Comparison of ENCODE assay signal across 1 cellular context in the genomic region with DNA sequence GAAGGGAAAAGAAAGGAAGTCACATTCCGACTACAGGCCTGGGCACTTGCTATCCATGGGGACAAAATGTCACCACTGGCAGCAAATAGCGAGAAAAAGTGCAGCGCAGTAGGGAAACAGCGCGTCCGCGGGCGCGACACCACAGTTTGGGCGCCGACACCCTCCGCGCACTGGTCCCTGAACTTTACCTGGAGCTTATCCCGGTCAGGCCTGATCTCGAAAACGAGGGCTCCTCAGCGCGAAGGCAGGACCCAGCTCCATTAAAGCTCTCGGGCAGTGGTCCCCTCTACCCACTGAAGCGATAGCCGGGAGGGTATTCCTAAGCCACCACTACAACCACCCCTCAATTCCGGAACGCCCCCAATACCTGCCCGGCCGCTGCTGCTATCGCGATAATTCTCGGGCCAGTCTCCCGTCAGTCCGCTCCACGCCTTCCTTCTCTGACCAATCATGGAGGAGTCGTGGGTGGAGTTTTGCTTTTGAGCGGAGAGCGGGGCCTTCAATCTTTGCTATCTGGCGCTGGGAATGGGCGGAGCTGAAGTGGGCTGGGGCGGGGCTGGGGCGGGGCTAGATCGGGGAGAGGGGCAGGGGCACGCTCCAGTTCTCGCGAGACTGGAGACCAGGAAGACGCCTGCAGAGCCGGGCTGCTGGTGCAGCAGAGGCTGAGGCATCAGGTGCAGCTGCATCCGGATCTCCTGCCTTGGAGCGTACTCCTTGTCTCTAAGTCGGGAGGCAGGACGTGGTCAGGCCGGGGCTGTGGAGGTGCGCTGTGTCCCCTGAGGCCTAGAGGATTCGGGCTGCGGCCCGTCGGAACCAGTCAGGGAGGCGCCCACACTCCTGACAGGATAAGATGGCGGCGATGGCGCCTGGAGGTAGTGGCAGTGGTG.
TF ChIP-seq lines count a peak whose summit lies in the region.

A gene with protein sequence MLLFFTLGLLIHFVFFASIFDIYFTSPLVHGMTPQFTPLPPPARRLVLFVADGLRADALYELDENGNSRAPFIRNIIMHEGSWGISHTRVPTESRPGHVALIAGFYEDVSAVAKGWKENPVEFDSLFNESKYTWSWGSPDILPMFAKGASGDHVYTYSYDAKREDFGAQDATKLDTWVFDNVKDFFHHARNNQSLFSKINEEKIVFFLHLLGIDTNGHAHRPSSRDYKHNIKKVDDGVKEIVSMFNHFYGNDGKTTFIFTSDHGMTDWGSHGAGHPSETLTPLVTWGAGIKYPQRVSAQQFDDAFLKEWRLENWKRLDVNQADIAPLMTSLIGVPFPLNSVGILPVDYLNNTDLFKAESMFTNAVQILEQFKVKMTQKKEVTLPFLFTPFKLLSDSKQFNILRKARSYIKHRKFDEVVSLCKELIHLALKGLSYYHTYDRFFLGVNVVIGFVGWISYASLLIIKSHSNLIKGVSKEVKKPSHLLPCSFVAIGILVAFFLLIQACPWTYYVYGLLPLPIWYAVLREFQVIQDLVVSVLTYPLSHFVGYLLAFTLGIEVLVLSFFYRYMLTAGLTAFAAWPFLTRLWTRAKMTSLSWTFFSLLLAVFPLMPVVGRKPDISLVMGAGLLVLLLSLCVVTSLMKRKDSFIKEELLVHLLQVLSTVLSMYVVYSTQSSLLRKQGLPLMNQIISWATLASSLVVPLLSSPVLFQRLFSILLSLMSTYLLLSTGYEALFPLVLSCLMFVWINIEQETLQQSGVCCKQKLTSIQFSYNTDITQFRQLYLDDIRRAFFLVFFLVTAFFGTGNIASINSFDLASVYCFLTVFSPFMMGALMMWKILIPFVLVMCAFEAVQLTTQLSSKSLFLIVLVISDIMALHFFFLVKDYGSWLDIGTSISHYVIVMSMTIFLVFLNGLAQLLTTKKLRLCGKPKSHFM (minus strand): TSS at position 401 of the 887 bp plus-strand sequence. CDS start 25,703 bp downstream, outside the sequence.
A gene with protein sequence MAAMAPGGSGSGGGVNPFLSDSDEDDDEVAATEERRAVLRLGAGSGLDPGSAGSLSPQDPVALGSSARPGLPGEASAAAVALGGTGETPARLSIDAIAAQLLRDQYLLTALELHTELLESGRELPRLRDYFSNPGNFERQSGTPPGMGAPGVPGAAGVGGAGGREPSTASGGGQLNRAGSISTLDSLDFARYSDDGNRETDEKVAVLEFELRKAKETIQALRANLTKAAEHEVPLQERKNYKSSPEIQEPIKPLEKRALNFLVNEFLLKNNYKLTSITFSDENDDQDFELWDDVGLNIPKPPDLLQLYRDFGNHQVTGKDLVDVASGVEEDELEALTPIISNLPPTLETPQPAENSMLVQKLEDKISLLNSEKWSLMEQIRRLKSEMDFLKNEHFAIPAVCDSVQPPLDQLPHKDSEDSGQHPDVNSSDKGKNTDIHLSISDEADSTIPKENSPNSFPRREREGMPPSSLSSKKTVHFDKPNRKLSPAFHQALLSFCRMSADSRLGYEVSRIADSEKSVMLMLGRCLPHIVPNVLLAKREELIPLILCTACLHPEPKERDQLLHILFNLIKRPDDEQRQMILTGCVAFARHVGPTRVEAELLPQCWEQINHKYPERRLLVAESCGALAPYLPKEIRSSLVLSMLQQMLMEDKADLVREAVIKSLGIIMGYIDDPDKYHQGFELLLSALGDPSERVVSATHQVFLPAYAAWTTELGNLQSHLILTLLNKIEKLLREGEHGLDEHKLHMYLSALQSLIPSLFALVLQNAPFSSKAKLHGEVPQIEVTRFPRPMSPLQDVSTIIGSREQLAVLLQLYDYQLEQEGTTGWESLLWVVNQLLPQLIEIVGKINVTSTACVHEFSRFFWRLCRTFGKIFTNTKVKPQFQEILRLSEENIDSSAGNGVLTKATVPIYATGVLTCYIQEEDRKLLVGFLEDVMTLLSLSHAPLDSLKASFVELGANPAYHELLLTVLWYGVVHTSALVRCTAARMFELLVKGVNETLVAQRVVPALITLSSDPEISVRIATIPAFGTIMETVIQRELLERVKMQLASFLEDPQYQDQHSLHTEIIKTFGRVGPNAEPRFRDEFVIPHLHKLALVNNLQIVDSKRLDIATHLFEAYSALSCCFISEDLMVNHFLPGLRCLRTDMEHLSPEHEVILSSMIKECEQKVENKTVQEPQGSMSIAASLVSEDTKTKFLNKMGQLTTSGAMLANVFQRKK (plus strand): TSS at position 600 of the 887 bp plus-strand sequence. CDS start 251 bp downstream, at position 851.

TF ChIP-seq in K562, 482 proteins besides CTCF, POLR2A, EP300 and RAD21 (continued from another document and continues in another):
- TF ChIP-seq, protein P1, sequence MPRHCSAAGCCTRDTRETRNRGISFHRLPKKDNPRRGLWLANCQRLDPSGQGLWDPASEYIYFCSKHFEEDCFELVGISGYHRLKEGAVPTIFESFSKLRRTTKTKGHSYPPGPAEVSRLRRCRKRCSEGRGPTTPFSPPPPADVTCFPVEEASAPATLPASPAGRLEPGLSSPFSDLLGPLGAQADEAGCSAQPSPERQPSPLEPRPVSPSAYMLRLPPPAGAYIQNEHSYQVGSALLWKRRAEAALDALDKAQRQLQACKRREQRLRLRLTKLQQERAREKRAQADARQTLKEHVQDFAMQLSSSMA (CRISPR knock-in tag; IDR thresholded peaks at IDR 0.05): no peak
- 0 out of 2 replicates have a peak, but pooled peaks have one; percentile 24 for TF ChIP-seq PML (IDR thresholded peaks at IDR 0.05; ENCODE audit: low read length)
- TF ChIP-seq WHSC1 (IDR thresholded peaks at IDR 0.05; ENCODE audit: low read length): no peak
- TF ChIP-seq HDAC2 (IDR thresholded peaks at IDR 0.05): 0 out of 2 replicates have a peak, but pooled peaks have one; percentile 28
- TF ChIP-seq PHF20 (IDR thresholded peaks at IDR 0.05; ENCODE audit: partially characterized antibody): peak; percentile 65
- TF ChIP-seq HNRNPH1 (optimal IDR thresholded peaks at IDR 0.05; ENCODE audit: low read depth, low read length): no peak
- 0 out of 4 replicates have a peak, but pooled peaks have one; percentile 13 to 42 for TF ChIP-seq SIN3A (IDR thresholded peaks at IDR 0.05; ENCODE audit: borderline replicate concordance in 2 of 2, control insufficient read depth in 1 of 2, low read depth in 2 of 2, low read length in 2 of 2)
- TF ChIP-seq, protein P2, sequence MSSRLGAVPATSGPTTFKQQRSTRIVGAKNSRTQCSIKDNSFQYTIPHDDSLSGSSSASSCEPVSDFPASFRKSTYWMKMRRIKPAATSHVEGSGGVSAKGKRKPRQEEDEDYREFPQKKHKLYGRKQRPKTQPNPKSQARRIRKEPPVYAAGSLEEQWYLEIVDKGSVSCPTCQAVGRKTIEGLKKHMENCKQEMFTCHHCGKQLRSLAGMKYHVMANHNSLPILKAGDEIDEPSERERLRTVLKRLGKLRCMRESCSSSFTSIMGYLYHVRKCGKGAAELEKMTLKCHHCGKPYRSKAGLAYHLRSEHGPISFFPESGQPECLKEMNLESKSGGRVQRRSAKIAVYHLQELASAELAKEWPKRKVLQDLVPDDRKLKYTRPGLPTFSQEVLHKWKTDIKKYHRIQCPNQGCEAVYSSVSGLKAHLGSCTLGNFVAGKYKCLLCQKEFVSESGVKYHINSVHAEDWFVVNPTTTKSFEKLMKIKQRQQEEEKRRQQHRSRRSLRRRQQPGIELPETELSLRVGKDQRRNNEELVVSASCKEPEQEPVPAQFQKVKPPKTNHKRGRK (tag; IDR thresholded peaks at IDR 0.05): no peak
- no peak for TF ChIP-seq ZNF445 (CRISPR knock-in tag; IDR thresholded peaks at IDR 0.05; ENCODE audit: low read depth)
- peak; percentile 65 for TF ChIP-seq SP2 (IDR thresholded peaks at IDR 0.05; ENCODE audit: extremely low read depth, low read depth, low read length, poor library complexity, severe bottlenecking)
- TF ChIP-seq, protein P3, sequence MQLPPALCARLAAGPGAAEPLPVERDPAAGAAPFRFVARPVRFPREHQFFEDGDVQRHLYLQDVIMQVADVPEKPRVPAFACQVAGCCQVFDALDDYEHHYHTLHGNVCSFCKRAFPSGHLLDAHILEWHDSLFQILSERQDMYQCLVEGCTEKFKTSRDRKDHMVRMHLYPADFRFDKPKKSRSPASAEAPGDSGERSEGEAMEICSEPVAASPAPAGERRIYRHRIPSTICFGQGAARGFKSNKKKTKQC (CRISPR knock-in tag; IDR thresholded peaks at IDR 0.05): peak; percentile 69; the same call in 1 of the 2 replicates
- peak; percentile 83 for TF ChIP-seq ASH1L (IDR thresholded peaks at IDR 0.05; ENCODE audit: borderline replicate concordance, low read depth, partially characterized antibody)
- TF ChIP-seq, protein P4, sequence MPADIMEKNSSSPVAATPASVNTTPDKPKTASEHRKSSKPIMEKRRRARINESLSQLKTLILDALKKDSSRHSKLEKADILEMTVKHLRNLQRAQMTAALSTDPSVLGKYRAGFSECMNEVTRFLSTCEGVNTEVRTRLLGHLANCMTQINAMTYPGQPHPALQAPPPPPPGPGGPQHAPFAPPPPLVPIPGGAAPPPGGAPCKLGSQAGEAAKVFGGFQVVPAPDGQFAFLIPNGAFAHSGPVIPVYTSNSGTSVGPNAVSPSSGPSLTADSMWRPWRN (IDR thresholded peaks at IDR 0.05; ENCODE audit: low read depth): no peak
- TF ChIP-seq PHF8 (IDR thresholded peaks at IDR 0.05; ENCODE audit: borderline replicate concordance, low read length): peak; percentile 79; the same call in 1 of the 2 replicates
- TF ChIP-seq, protein P5, sequence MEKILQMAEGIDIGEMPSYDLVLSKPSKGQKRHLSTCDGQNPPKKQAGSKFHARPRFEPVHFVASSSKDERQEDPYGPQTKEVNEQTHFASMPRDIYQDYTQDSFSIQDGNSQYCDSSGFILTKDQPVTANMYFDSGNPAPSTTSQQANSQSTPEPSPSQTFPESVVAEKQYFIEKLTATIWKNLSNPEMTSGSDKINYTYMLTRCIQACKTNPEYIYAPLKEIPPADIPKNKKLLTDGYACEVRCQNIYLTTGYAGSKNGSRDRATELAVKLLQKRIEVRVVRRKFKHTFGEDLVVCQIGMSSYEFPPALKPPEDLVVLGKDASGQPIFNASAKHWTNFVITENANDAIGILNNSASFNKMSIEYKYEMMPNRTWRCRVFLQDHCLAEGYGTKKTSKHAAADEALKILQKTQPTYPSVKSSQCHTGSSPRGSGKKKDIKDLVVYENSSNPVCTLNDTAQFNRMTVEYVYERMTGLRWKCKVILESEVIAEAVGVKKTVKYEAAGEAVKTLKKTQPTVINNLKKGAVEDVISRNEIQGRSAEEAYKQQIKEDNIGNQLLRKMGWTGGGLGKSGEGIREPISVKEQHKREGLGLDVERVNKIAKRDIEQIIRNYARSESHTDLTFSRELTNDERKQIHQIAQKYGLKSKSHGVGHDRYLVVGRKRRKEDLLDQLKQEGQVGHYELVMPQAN (IDR thresholded peaks at IDR 0.05; ENCODE audit: borderline replicate concordance): peak; percentile 79
- no peak for TF ChIP-seq BHLHE40 (IDR thresholded peaks at IDR 0.05; ENCODE audit: low read length)
- peak; percentile 69 for TF ChIP-seq SAP30 (IDR thresholded peaks at IDR 0.05; ENCODE audit: borderline replicate concordance, insufficient read depth, low read depth, low read length, poor library complexity, severe bottlenecking)
- TF ChIP-seq, protein P6, sequence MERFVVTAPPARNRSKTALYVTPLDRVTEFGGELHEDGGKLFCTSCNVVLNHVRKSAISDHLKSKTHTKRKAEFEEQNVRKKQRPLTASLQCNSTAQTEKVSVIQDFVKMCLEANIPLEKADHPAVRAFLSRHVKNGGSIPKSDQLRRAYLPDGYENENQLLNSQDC (CRISPR knock-in tag; IDR thresholded peaks at IDR 0.05): no peak
- no peak for TF ChIP-seq ZC3H4 (CRISPR knock-in tag; IDR thresholded peaks at IDR 0.05; ENCODE audit: borderline replicate concordance)
- TF ChIP-seq NCOR1 (IDR thresholded peaks at IDR 0.05): no peak
- no peak for TF ChIP-seq ETV5 (CRISPR knock-in tag; IDR thresholded peaks at IDR 0.05; ENCODE audit: low read depth)
- TF ChIP-seq MCM3 (IDR thresholded peaks at IDR 0.05): no peak
- TF ChIP-seq BMI1 (IDR thresholded peaks at IDR 0.05; ENCODE audit: low read length): no peak
- TF ChIP-seq ZNF780A (CRISPR knock-in tag; IDR thresholded peaks at IDR 0.05): no peak
- peak; percentile 85 for TF ChIP-seq ARHGAP35 (IDR thresholded peaks at IDR 0.05; ENCODE audit: partially characterized antibody)
- TF ChIP-seq TBL1XR1 (IDR thresholded peaks at IDR 0.05; ENCODE audit: low read length in 2 of 2): no peak
- no peak for TF ChIP-seq ZZZ3 (IDR thresholded peaks at IDR 0.05)
- TF ChIP-seq CCAR2 (IDR thresholded peaks at IDR 0.05; ENCODE audit: low read depth, low read length): no peak
- no peak for TF ChIP-seq GABPB2 (CRISPR knock-in tag; conservative IDR thresholded peaks at IDR 0.05)
- TF ChIP-seq, protein P7, sequence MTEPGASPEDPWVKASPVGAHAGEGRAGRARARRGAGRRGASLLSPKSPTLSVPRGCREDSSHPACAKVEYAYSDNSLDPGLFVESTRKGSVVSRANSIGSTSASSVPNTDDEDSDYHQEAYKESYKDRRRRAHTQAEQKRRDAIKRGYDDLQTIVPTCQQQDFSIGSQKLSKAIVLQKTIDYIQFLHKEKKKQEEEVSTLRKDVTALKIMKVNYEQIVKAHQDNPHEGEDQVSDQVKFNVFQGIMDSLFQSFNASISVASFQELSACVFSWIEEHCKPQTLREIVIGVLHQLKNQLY (CRISPR knock-in tag; conservative IDR thresholded peaks at IDR 0.05): no peak
- TF ChIP-seq TARDBP (IDR thresholded peaks at IDR 0.05): no peak
- no peak for TF ChIP-seq PTTG1 (tag; IDR thresholded peaks at IDR 0.05; ENCODE audit: low read depth)
- TF ChIP-seq HDGF (IDR thresholded peaks at IDR 0.05): no peak
- peak; percentile 59 for TF ChIP-seq POLR2B (IDR thresholded peaks at IDR 0.05; ENCODE audit: low read depth, partially characterized antibody)
- no peak for TF ChIP-seq ETS2 (tag; IDR thresholded peaks at IDR 0.05; ENCODE audit: borderline replicate concordance, poor library complexity, severe bottlenecking)
- TF ChIP-seq MAZ (CRISPR knock-in tag; conservative IDR thresholded peaks at IDR 0.05 in 1 of 2, IDR thresholded peaks at IDR 0.05 in 1 of 2): 0 out of 4 replicates have a peak, but pooled peaks of 1 of the 2 experiments have one; percentile 19
- TF ChIP-seq ZNF644 (tag; IDR thresholded peaks at IDR 0.05; ENCODE audit: low read depth): 0 out of 2 replicates have a peak, but pooled peaks have one; percentile 47
- TF ChIP-seq, protein P8, sequence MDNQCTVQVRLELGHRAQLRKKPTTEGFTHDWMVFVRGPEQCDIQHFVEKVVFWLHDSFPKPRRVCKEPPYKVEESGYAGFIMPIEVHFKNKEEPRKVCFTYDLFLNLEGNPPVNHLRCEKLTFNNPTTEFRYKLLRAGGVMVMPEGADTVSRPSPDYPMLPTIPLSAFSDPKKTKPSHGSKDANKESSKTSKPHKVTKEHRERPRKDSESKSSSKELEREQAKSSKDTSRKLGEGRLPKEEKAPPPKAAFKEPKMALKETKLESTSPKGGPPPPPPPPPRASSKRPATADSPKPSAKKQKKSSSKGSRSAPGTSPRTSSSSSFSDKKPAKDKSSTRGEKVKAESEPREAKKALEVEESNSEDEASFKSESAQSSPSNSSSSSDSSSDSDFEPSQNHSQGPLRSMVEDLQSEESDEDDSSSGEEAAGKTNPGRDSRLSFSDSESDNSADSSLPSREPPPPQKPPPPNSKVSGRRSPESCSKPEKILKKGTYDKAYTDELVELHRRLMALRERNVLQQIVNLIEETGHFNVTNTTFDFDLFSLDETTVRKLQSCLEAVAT (IDR thresholded peaks at IDR 0.05): 0 out of 4 replicates have a peak, but pooled peaks of 1 of the 2 experiments have one; percentile 15
- no peak for TF ChIP-seq ZNF77 (CRISPR knock-in tag; IDR thresholded peaks at IDR 0.05)
- TF ChIP-seq ZNF57 (CRISPR knock-in tag; IDR thresholded peaks at IDR 0.05): no peak
- peak; percentile 76 for TF ChIP-seq RBFOX2 (IDR thresholded peaks at IDR 0.05; ENCODE audit: low read depth, low read length)
